Comparison of ENCODE assay signal across 19 cellular contexts in genomic region chr4:98686046-98686385, GRCh38.
"Had no signal": no experiment of that assay in that cellular context is flagged by ENCODE, and none has a peak within 500 bp of the region (broad histone marks: within the 10 kb centered on the region; RNA-seq: fewer than 3 reads in every experiment).

No MANE protein-coding gene starts in this region.

- H3K27me3 ChIP-seq: heart left ventricle, neutrophil, testis, tibial nerve, upper lobe of right lung, vagina had no signal

- H3K27ac Mint-ChIP-seq: stimulated activated naive B cell treated with anti-CD40 and anti-IgM and Interleukin-4, amounts not matched to agents 10 μg/mL and 1 μg/mL and 100 μg/mL, for 72 hours; stimulated activated naive CD8-positive, alpha-beta T cell treated with anti-CD3 and anti-CD28 coated beads, Interleukin-15, amount 100 ng/mL, for 72 hours had no signal

- FAIRE-seq: frontal cortex, islet of Langerhans had no signal

- H3K4me1 Mint-ChIP-seq: stimulated activated naive B cell treated with anti-CD40 and anti-IgM and Interleukin-4, amounts not matched to agents 10 μg/mL and 1 μg/mL and 100 μg/mL, for 72 hours had no signal

- H3K27me3 Mint-ChIP-seq: naive thymus-derived CD8-positive, alpha-beta T cell; stimulated activated naive CD8-positive, alpha-beta T cell treated with anti-CD3 and anti-CD28 coated beads, Interleukin-15, amount 100 ng/mL, for 72 hours had no signal

- H3K4me3 ChIP-seq: heart left ventricle, psoas muscle, testis, tibial nerve, upper lobe of right lung, vagina had no signal

- H3K4me3 Mint-ChIP-seq: stimulated activated naive B cell treated with anti-CD40 and anti-IgM and Interleukin-4, amounts not matched to agents 10 μg/mL and 1 μg/mL and 100 μg/mL, for 72 hours; stimulated activated naive CD8-positive, alpha-beta T cell treated with anti-CD3 and anti-CD28 coated beads, Interleukin-15, amount 100 ng/mL, for 72 hours had no signal

- H3K4me1 ChIP-seq: psoas muscle, testis, tibial nerve, upper lobe of right lung had no signal

- H3K9me3 ChIP-seq: heart left ventricle, neutrophil, psoas muscle, testis, tibial nerve, upper lobe of right lung, vagina had no signal

- H3K36me3 ChIP-seq: heart left ventricle, neutrophil, tibial nerve, upper lobe of right lung, vagina had no signal

- H3K27ac ChIP-seq: heart left ventricle, neutrophil, psoas muscle, testis, tibial nerve, upper lobe of right lung, vagina had no signal

- ATAC-seq: heart left ventricle; psoas muscle; sciatic nerve; stimulated activated naive B cell treated with anti-CD40 and anti-IgM and Interleukin-4, amounts not matched to agents 10 μg/mL and 1 μg/mL and 100 μg/mL, for 72 hours; stimulated activated naive CD8-positive, alpha-beta T cell treated with anti-CD3 and anti-CD28 coated beads, Interleukin-15, amount 100 ng/mL, for 72 hours; upper lobe of right lung had no signal

- H3K36me3 Mint-ChIP-seq: naive thymus-derived CD8-positive, alpha-beta T cell; stimulated activated naive B cell treated with anti-CD40 and anti-IgM and Interleukin-4, amounts not matched to agents 10 μg/mL and 1 μg/mL and 100 μg/mL, for 72 hours had no signal

- DNase-seq: effector memory CD4-positive, alpha-beta T cell; heart left ventricle; hippocampal formation; mammary epithelial cell; psoas muscle; retina; stimulated activated CD4-positive, alpha-beta T cell treated with anti-CD3 and anti-CD28 coated beads, Interleukin-2, amount 100 ng/mL, for 24 hours; stimulated activated CD4-positive, alpha-beta T cell treated with anti-CD3 and anti-CD28 coated beads, Interleukin-4, amount 100 ng/mL, for 4 hours; stimulated activated naive B cell treated with anti-CD40 and anti-IgM and Interleukin-4, amounts not matched to agents 10 μg/mL and 1 μg/mL and 100 μg/mL, for 72 hours; stimulated activated naive CD8-positive, alpha-beta T cell treated with anti-CD3 and anti-CD28 coated beads, Interleukin-15, amount 100 ng/mL, for 72 hours; testis; upper lobe of right lung had no signal
